ENCODE assay signal across 22 cellular contexts in genomic region chr5:148796931-148797330, GRCh38. TPM values are rescaled to one million over a fixed set of nuclear protein-coding genes. Genes with fewer than 3 reads are reported as not detected.
A peak's percentile ranks its signal among the peaks of the same experiment; 100 is the strongest.
DNase-seq lines count a peak whose midpoint lies in the region; ATAC-seq, FAIRE-seq and TF ChIP-seq lines count a peak whose summit lies in the region.
"Had no signal": no experiment of that assay in that cellular context is flagged by ENCODE, and none has a peak within 500 bp of the region (broad histone marks: within the 10 kb centered on the region; RNA-seq: fewer than 3 reads in every experiment).

No MANE protein-coding gene starts in this region.

- in situ Hi-C loops in mammary epithelial cell (cut with MboI; ENCODE audit: low sequenced_read_pairs in 2 of 2), result no loop called here

- H4K20me1 ChIP-seq in mammary epithelial cell (ENCODE audit: insufficient read depth, low read length) (no peaks in the 10 kb centered on the region), GM23338 (replicated peaks; ENCODE audit: insufficient read depth) (no peaks in the 10 kb centered on the region)
- H4K20me1 ChIP-seq: BLaER1 had no signal

- no peaks in the 10 kb centered on the region for H3K4me1 Mint-ChIP-seq in GM23338
- H3K4me1 Mint-ChIP-seq: CD4-positive, alpha-beta memory T cell had no signal

- CTCF ChIA-PET in mammary epithelial cell (lab: Charles Lee; ENCODE audit: low non-redundant PET), result interaction anchor here (0.6 kb wide), 1 partner anchor 66 kb away, joined by 4 read pairs; no protein-coding TSS in a partner anchor

- dilution Hi-C loops in mammary epithelial cell (cut with HindIII; ENCODE audit: low sequenced_read_pairs), result no loop called here

- H3K4me3 ChIP-seq in NB4 (ENCODE audit: low read depth, low read length) (no peak overlapping the region), mammary epithelial cell (replicated peaks in 1 of 3; ENCODE audit: insufficient read depth in 1 of 3, low read depth in 2 of 3, low read length in 3 of 3) (no peak overlapping the region), GM23338 (no peak overlapping the region), neuronal stem cell (ENCODE audit: low read length in 2 of 2) (no peak overlapping the region)
- H3K4me3 ChIP-seq: BLaER1, Peyer's patch had no signal

- no peak for ATAC-seq in GM23338
- ATAC-seq: T-cell had no signal

- no peak overlapping the region for H3K14ac ChIP-seq in neuronal stem cell (ENCODE audit: low read length)

- H3K27me3 Mint-ChIP-seq in GM23338 (ENCODE audit: insufficient read depth, low read depth, poor library complexity), result peaks cover 2% of the 10 kb centered on the region

- H3K4me1 ChIP-seq in mammary epithelial cell (ENCODE audit: insufficient read depth, low read length) (peaks cover 3% of the 10 kb centered on the region), GM23338 (ENCODE audit: insufficient read depth) (no peaks in the 10 kb centered on the region), neuronal stem cell (ENCODE audit: control insufficient read depth in 2 of 2, insufficient read depth in 1 of 2, low read depth in 1 of 2, low read length in 2 of 2) (peaks cover 0 to 3% of the 10 kb centered on the region in 2 donors)
- H3K4me1 ChIP-seq: Peyer's patch had no signal

- H4K91ac ChIP-seq in neuronal stem cell (ENCODE audit: low read depth, low read length, poor library complexity), result no peak overlapping the region

- H2AK5ac ChIP-seq in neuronal stem cell (ENCODE audit: low read depth, low read length), result no peak overlapping the region

- H3F3A ChIP-seq in GM23338 (replicated peaks; ENCODE audit: low read depth), result no peaks in the 10 kb centered on the region

- no peak for FAIRE-seq in H54 (lab: Jason Lieb, UNC)
- FAIRE-seq: D721Med had no signal

- H3K4me2 ChIP-seq in mammary epithelial cell (ENCODE audit: insufficient read depth, low read depth, low read length), result no peak overlapping the region
- H3K4me2 ChIP-seq in GM23338, result no peak overlapping the region
- H3K4me2 ChIP-seq in neuronal stem cell (ENCODE audit: insufficient read depth, low read length, poor library complexity, severe bottlenecking), result no peak overlapping the region
- H3K4me2 ChIP-seq: BLaER1, SK-N-SH had no signal

- 0 out of 2 replicates have a peak, but pooled peaks cover 3% of the 10 kb centered on the region for H3K9me2 ChIP-seq in GM23338 (ENCODE audit: insufficient read depth)
- H3K9me2 ChIP-seq: SK-N-SH had no signal

- H3K9me3 ChIP-seq in mammary epithelial cell (replicated peaks; ENCODE audit: insufficient read depth, low read length), result no peaks in the 10 kb centered on the region
- H3K9me3 ChIP-seq in neuronal stem cell (replicated peaks in 1 of 2; ENCODE audit: control insufficient read depth in 2 of 2, insufficient read depth in 1 of 2, low read depth in 1 of 2, low read length in 2 of 2), result no peaks in the 10 kb centered on the region
- H3K9me3 ChIP-seq: BLaER1, Peyer's patch, SK-N-SH had no signal

- intact Hi-C loops in mammary epithelial cell (cut with micrococcal nuclease), result no loop called here

- H3K79me1 ChIP-seq in neuronal stem cell (ENCODE audit: low read depth, low read length), result no peaks in the 10 kb centered on the region

- no peak overlapping the region for H3K4me3 Mint-ChIP-seq in GM23338
- H3K4me3 Mint-ChIP-seq: CD4-positive, alpha-beta memory T cell; T-cell had no signal

- H2BK120ac ChIP-seq in neuronal stem cell (ENCODE audit: low read depth, low read length), result no peak overlapping the region

- H3K27ac ChIP-seq in mammary epithelial cell (ENCODE audit: insufficient read depth, low read depth, low read length), result no peak overlapping the region
- no peak overlapping the region for H3K27ac ChIP-seq in GM23338 (ENCODE audit: low read depth)
- no peak overlapping the region for H3K27ac ChIP-seq in neuronal stem cell (replicated peaks; ENCODE audit: low read length)
- H3K27ac ChIP-seq: BLaER1, Peyer's patch had no signal

- H3K27me3 ChIP-seq in mammary epithelial cell (ENCODE audit: insufficient read depth, low read length), result no peaks in the 10 kb centered on the region
- no peaks in the 10 kb centered on the region for H3K27me3 ChIP-seq in GM23338 (ENCODE audit: insufficient read depth)
- H3K27me3 ChIP-seq in neuronal stem cell (ENCODE audit: control insufficient read depth in 3 of 3, insufficient read depth in 3 of 3, low read depth in 1 of 3, low read length in 3 of 3), result no peaks in the 10 kb centered on the region
- H3K27me3 ChIP-seq: BLaER1, Peyer's patch had no signal

- H2AFZ ChIP-seq in mammary epithelial cell (ENCODE audit: low read depth, low read length) (no peak overlapping the region), GM23338 (no peak overlapping the region), neuronal stem cell (ENCODE audit: low read length) (no peak overlapping the region)

- no peak overlapping the region for H4K8ac ChIP-seq in neuronal stem cell (ENCODE audit: low read depth, low read length)

- no peaks in the 10 kb centered on the region for H3K79me2 ChIP-seq in mammary epithelial cell (ENCODE audit: insufficient read depth, low read length)
- no peaks in the 10 kb centered on the region for H3K79me2 ChIP-seq in GM23338 (replicated peaks; ENCODE audit: insufficient read depth)

- no peak overlapping the region for H2BK15ac ChIP-seq in neuronal stem cell (ENCODE audit: low read length)

- WGBS in mammary epithelial cell (ENCODE audit: low coverage, missing lambda C conversion rate), result no CpG with 5 or more reads among the region's 1 CpG
- WGBS in neuronal stem cell (ENCODE audit: extremely low coverage in 2 of 2, insufficient read length in 2 of 2, insufficient replicate concordance in 1 of 2), 2 donors, result no CpG with 5 or more reads among the region's 1 CpG

- DNase-seq in H54 (ENCODE audit: insufficient read length, low spot score), result peak; percentile 27
- peak; percentile 45 for DNase-seq in NB4 (ENCODE audit: low read depth)
- peak; percentile 68 for DNase-seq in mammary epithelial cell
- peak; percentile 46 for DNase-seq in kidney tubule cell (ENCODE audit: low spot score)
- DNase-seq in GM23338 (ENCODE audit: low spot score), result no peak
- no peak for DNase-seq in neuronal stem cell (ENCODE audit: low spot score)
- DNase-seq in nucleus accumbens (lab: John Stamatoyannopoulos, UW), result no peak
- DNase-seq: CD4-positive, alpha-beta memory T cell; GOT3; NCI-H1048; NCI-H1436; NCI-H2029; NCI-H2171 treated with DMSO at 0.1 percent for 48 hours; NCI-H446 treated with DMSO at 0.1 percent for 48 hours; NCI-H69; Peyer's patch; SHP77 treated with DMSO at 0.1 percent for 48 hours; SK-N-SH; T-cell had no signal

- H2BK12ac ChIP-seq in neuronal stem cell (ENCODE audit: low read length), result no peak overlapping the region

- no peak overlapping the region for H3K27ac Mint-ChIP-seq in GM23338
- H3K27ac Mint-ChIP-seq: CD4-positive, alpha-beta memory T cell; T-cell had no signal

- TF ChIP-seq POLR2A in H54 (IDR thresholded peaks at IDR 0.05; ENCODE audit: low read depth, low read length), result no peak
- no peak for TF ChIP-seq POLR2A in NB4 (IDR thresholded peaks at IDR 0.05; ENCODE audit: extremely low read depth, insufficient read length)

- H3K9ac ChIP-seq in mammary epithelial cell (ENCODE audit: insufficient read depth, low read length), result no peak overlapping the region
- no peak overlapping the region for H3K9ac ChIP-seq in neuronal stem cell (ENCODE audit: low read depth, low read length, poor library complexity)
- H3K9ac ChIP-seq: BLaER1, SK-N-SH had no signal

- H3K4ac ChIP-seq in neuronal stem cell (ENCODE audit: low read length), result no peak overlapping the region

- no peak overlapping the region for H3K23ac ChIP-seq in neuronal stem cell (ENCODE audit: low read depth, low read length, poor library complexity)

- H3K36me3 Mint-ChIP-seq in GM23338 (ENCODE audit: low read depth), result no peaks in the 10 kb centered on the region
- H3K36me3 Mint-ChIP-seq: CD4-positive, alpha-beta memory T cell; T-cell had no signal

- H3K18ac ChIP-seq in neuronal stem cell (ENCODE audit: low read length), result no peak overlapping the region

- H3K36me3 ChIP-seq in mammary epithelial cell (ENCODE audit: insufficient read depth, low read length) (no peaks in the 10 kb centered on the region), GM23338 (ENCODE audit: insufficient read depth) (no peaks in the 10 kb centered on the region), neuronal stem cell (replicated peaks in 1 of 2; ENCODE audit: control insufficient read depth in 2 of 2, insufficient read depth in 2 of 2, low read length in 2 of 2) (no peaks in the 10 kb centered on the region)
- H3K36me3 ChIP-seq: BLaER1, Peyer's patch had no signal

- no TSS peak for BruUV-seq in mammary epithelial cell (replicated peaks; lab: Mats Ljungman, UMichigan)

- TF ChIP-seq CTCF in NB4 (IDR thresholded peaks at IDR 0.05; ENCODE audit: low read depth, low read length) (no peak), mammary epithelial cell (conservative IDR thresholded peaks at IDR 0.05 in 1 of 2, IDR thresholded peaks at IDR 0.05 in 1 of 2; ENCODE audit: extremely low read depth in 1 of 2, insufficient read depth in 1 of 2, low read depth in 1 of 2, low read length in 2 of 2) (no peak), GM23338 (conservative IDR thresholded peaks at IDR 0.05; ENCODE audit: low read depth in 2 of 2) (no peak)

- no peak overlapping the region for H2BK5ac ChIP-seq in neuronal stem cell (ENCODE audit: low read length)

- no peaks in the 10 kb centered on the region for H3K9me3 Mint-ChIP-seq in GM23338
- H3K9me3 Mint-ChIP-seq: CD4-positive, alpha-beta memory T cell; T-cell had no signal

RNA-seq across cellular contexts. Expression of gene ADRB2, which starts 29.5 kb away (rescaled TPM):
- 10 to 100 TPM in 1 of 2 donors, 1 to 10 TPM in 1; 4.8 to 14.8 TPM for total RNA-seq in mammary epithelial cell
- polyA plus RNA-seq in mammary epithelial cell (9.5 TPM), GM23338 (2016; fragmentation: Nextera tagmentation; extraction: Ambion mirVana) (0.42 and 0.44 TPM in 2 replicates)
- polyA minus RNA-seq in mammary epithelial cell, result 14.4 TPM
- total RNA-seq in GM23338 (2014; rRNA removed; shearing (Covaris generic)), result 1.3 and 1.4 TPM in 2 replicates
- polyA plus RNA-seq in neuronal stem cell (2013, experiment 1 of 2), result 0.40 TPM
- 0.40 TPM for polyA plus RNA-seq in neuronal stem cell (2013, experiment 2 of 2)
- total RNA-seq: A673 had no signal

Comparison
In these comparisons a context has a peak if more than half of its experiments do, and no peak if none do; other contexts are left out.
1. DNase-seq: peak in H54 (single experiment), NB4 (single experiment), mammary epithelial cell (single experiment) and kidney tubule cell (single experiment); none in GM23338 (single experiment), neuronal stem cell (single experiment) and nucleus accumbens (0 of 56).